ENCODE assay signal across 29 cellular contexts in genomic region chr14:65185859-65186258, GRCh38.
"Had no signal": no experiment of that assay in that cellular context is flagged by ENCODE, and none has a peak within 500 bp of the region (broad histone marks: within the 10 kb centered on the region; RNA-seq: fewer than 3 reads in every experiment).

No MANE protein-coding gene starts in this region.

- DNase-seq: activated CD4-positive, alpha-beta T cell treated with anti-CD3 and anti-CD28 coated beads for 36 hours; activated CD4-positive, alpha-beta T cell treated with anti-CD3 and anti-CD28 coated beads, Interleukin-2, amount 10 ng/mL, durations not matched to agents 7 days and 5 days; activated CD4-positive, alpha-beta T cell treated with anti-CD3 and anti-CD28 coated beads, Interleukin-2, amount 50 U/mL, for 48 hours; activated CD4-positive, CD25-positive, alpha-beta regulatory T cell; activated CD4-positive, CD25-positive, alpha-beta regulatory T cell treated with anti-CD3 and anti-CD28 coated beads, Interleukin-2, amount 50 U/mL, for 72 hours; activated CD8-positive, alpha-beta memory T cell treated with anti-CD3 and anti-CD28 coated beads for 24 hours; activated CD8-positive, alpha-beta T cell treated with anti-CD3 and anti-CD28 coated beads for 36 hours; activated effector memory CD4-positive, alpha-beta T cell treated with Interleukin-2 at 50 U/mL for 16 hours; activated gamma-delta T cell treated with Interleukin-2 at 50 U/mL for 16 hours; activated naive CD4-positive, alpha-beta T cell treated with anti-CD3 and anti-CD28 coated beads, Interleukin-2, amount 50 U/mL, for 16 hours; activated naive CD4-positive, alpha-beta T cell treated with Interleukin-2 at 50 U/mL for 16 hours; activated T-cell treated with anti-CD3 and anti-CD28 coated beads, Interleukin-2, amount 50 U/mL, for 4 hours; amniotic stem cell; anterior cingulate cortex; brain microvascular endothelial cell; dorsolateral prefrontal cortex; effector memory CD4-positive, alpha-beta T cell; endodermal cell; foreskin fibroblast; head of caudate nucleus; T-cell; T1000 had no signal

- ATAC-seq: activated CD4-positive, alpha-beta T cell treated with anti-CD3 and anti-CD28 coated beads for 36 hours; activated CD8-positive, alpha-beta T cell treated with anti-CD3 and anti-CD28 coated beads for 36 hours; activated T-cell treated with anti-CD3 and anti-CD28 coated beads, Interleukin-2, amount 50 U/mL, for 4 hours; esophagus mucosa; T-cell had no signal

- H3K4me1 Mint-ChIP-seq: activated CD4-positive, alpha-beta T cell treated with anti-CD3 and anti-CD28 coated beads for 36 hours; activated CD4-positive, alpha-beta T cell treated with anti-CD3 and anti-CD28 coated beads, Interleukin-2, amount 10 ng/mL, durations not matched to agents 7 days and 5 days; activated T-helper 17 cell treated with anti-CD3 and anti-CD28 coated beads, Interleukin-2, amount 50 U/mL, for 72 hours; central memory CD8-positive, alpha-beta T cell had no signal

- H3K4me3 Mint-ChIP-seq: activated CD4-positive, alpha-beta T cell treated with anti-CD3 and anti-CD28 coated beads for 36 hours; activated CD4-positive, alpha-beta T cell treated with anti-CD3 and anti-CD28 coated beads, Interleukin-2, amount 10 ng/mL, durations not matched to agents 7 days and 5 days; activated CD8-positive, alpha-beta T cell treated with anti-CD3 and anti-CD28 coated beads for 36 hours; activated naive CD8-positive, alpha-beta T cell; activated T-cell treated with anti-CD3 and anti-CD28 coated beads, Interleukin-2, amount 50 U/mL, for 4 hours; activated T-helper 17 cell treated with anti-CD3 and anti-CD28 coated beads, Interleukin-2, amount 50 U/mL, for 72 hours; central memory CD8-positive, alpha-beta T cell; dendritic cell treated with granulocyte-macrophage colony-stimulating factor and Interleukin-4, amounts not matched to agents 40 ng/mL and 50 ng/mL, for 4 days; endodermal cell; T-cell; T-helper 1 cell treated with Interleukin-12 subunit alpha and Interleukin-12 subunit beta and Interleukin-4 antibody, amounts not matched to agents 30 μg/mL and 1 μg/mL, for 36 hours; T-helper 2 cell treated with Interferon-gamma antibody and Interleukin-4, amounts not matched to agents 5 μg/mL and 100 μg/mL, for 36 hours had no signal

- H3K27ac Mint-ChIP-seq: activated CD4-positive, alpha-beta T cell treated with anti-CD3 and anti-CD28 coated beads for 36 hours; activated CD4-positive, alpha-beta T cell treated with anti-CD3 and anti-CD28 coated beads, Interleukin-2, amount 10 ng/mL, durations not matched to agents 7 days and 5 days; activated CD8-positive, alpha-beta T cell treated with anti-CD3 and anti-CD28 coated beads for 36 hours; activated naive CD8-positive, alpha-beta T cell; activated T-helper 17 cell treated with anti-CD3 and anti-CD28 coated beads, Interleukin-2, amount 50 U/mL, for 72 hours; dendritic cell treated with granulocyte-macrophage colony-stimulating factor and Interleukin-4, amounts not matched to agents 40 ng/mL and 50 ng/mL, for 4 days; endodermal cell; T-cell; T-helper 1 cell treated with Interleukin-12 subunit alpha and Interleukin-12 subunit beta and Interleukin-4 antibody, amounts not matched to agents 30 μg/mL and 1 μg/mL, for 36 hours; T-helper 2 cell treated with Interferon-gamma antibody and Interleukin-4, amounts not matched to agents 5 μg/mL and 100 μg/mL, for 36 hours had no signal

- H3K27me3 Mint-ChIP-seq: activated CD4-positive, alpha-beta T cell treated with anti-CD3 and anti-CD28 coated beads for 36 hours had no signal

- H3K36me3 Mint-ChIP-seq: T-cell had no signal
